10 cellular contexts compared by ENCODE assay signal in genomic region chr17:3479988-3480387, GRCh38. TPM values are rescaled to one million over a fixed set of nuclear protein-coding genes. Genes with fewer than 3 reads are reported as not detected.
"Had no signal": no experiment of that assay in that cellular context is flagged by ENCODE, and none has a peak within 500 bp of the region (broad histone marks: within the 10 kb centered on the region; RNA-seq: fewer than 3 reads in every experiment).

No MANE protein-coding gene starts in this region.

- DNase-seq: GM23248, H9, HFFc6, IMR-90, KG1 had no signal

- H3K4me3 Mint-ChIP-seq: H9, HFFc6 had no signal

- H3K4me3 ChIP-seq: GM23248, K562 had no signal

- ATAC-seq: HCT116, K562 had no signal

- H3K27ac ChIP-seq: GM23248, HL-60 had no signal

- H3K27ac Mint-ChIP-seq: H9, HFFc6 had no signal

- H3K9me3 Mint-ChIP-seq: H9, HFFc6 had no signal

- H2AFZ ChIP-seq: GM23248 had no signal

- H3K9ac ChIP-seq: GM23248 had no signal

RNA-seq across cellular contexts. Expression of gene ASPA, which starts 4.2 kb away (rescaled TPM):
- total RNA-seq: GM23248, H1, H9, HFFc6, HT1080, IMR-90, K562 had no signal
- polyA plus RNA-seq: K562 had no signal

RNA-seq across cellular contexts. Expression of gene SPATA22, which starts 8.4 kb away (rescaled TPM):
- total RNA-seq: GM23248, H1, H9, HFFc6, HT1080 had no signal
- polyA plus RNA-seq: GM23248 had no signal

RNA-seq across cellular contexts. Expression of gene OR1E2, which starts 46.3 kb away (rescaled TPM):
- total RNA-seq: GM23248, H1, H9, HFFc6, HT1080, IMR-90, K562 had no signal
- polyA plus RNA-seq: GM23248, H1, IMR-90, K562 had no signal
